Comparison of ENCODE assay signal across 2 cellular contexts in the genomic region with DNA sequence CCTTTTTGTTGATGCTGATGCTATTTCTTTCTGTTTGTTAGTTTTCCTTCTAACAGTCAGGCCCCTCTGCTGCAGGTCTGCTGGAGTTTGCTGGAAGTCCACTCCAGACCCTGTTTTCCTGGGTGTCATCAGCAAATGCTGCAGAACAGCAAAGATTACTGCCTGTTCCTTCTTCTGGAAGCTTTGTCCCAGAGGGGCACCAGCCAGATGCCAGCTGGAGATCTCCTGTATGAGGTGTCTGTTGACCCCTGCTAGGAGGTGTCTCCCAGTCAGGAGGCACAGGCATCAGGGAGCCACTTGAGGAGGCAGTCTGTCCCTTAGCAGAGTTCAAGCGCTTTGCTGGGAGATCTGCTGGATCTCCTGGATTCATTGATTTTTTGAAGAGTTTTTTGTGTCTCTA. TPM values are rescaled to one million over a fixed set of nuclear protein-coding genes. Genes with fewer than 3 reads are reported as not detected.
"Had no signal": no experiment of that assay in that cellular context is flagged by ENCODE, and none has a peak within 500 bp of the region (broad histone marks: within the 10 kb centered on the region; RNA-seq: fewer than 3 reads in every experiment).

No MANE protein-coding gene starts in this region.

RNA-seq across cellular contexts. Expression of gene OR4N2, which starts 16.3 kb away (rescaled TPM):
- total RNA-seq: G401, GM12878 had no signal
- polyA plus RNA-seq: GM12878 had no signal

RNA-seq across cellular contexts. Expression of gene OR4M1, which starts 46.6 kb away (rescaled TPM):
- total RNA-seq: G401, GM12878 had no signal
- polyA plus RNA-seq: GM12878 had no signal

RNA-seq across cellular contexts. Expression of gene OR4K2, which starts 55.1 kb away (rescaled TPM):
- total RNA-seq: G401, GM12878 had no signal
- polyA plus RNA-seq: GM12878 had no signal
